12 cellular contexts compared by ENCODE assay signal in the genomic region with DNA sequence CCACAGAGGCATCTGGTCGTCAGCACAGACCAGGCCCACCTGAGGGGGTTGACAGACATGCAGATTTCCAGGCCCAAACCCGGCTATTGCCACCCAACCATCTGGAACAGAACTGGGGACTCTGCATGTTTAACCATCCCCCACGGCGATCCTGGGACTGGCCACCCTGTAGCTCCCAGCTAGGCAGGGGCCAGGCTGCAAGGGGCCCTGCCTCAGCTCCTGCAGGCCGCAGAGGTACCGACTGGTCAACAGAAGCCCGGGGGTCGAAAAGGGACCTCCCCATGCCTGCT.
DNase-seq lines count a peak whose midpoint lies in the region; ATAC-seq and TF ChIP-seq lines count a peak whose summit lies in the region.
"Had no signal": no experiment of that assay in that cellular context is flagged by ENCODE, and none has a peak within 500 bp of the region (broad histone marks: within the 10 kb centered on the region; RNA-seq: fewer than 3 reads in every experiment).

No MANE protein-coding gene starts in this region.

- H4K20me1 ChIP-seq in neural progenitor cell (ENCODE audit: low read depth), result no peaks in the 10 kb centered on the region

- 22 to 28% methylated on average over 8 of the region's 8 CpGs for WGBS in esophagus, 2 donors
- 64% methylated on average over 8 of the region's 8 CpGs; no CpG with 5 or more reads in 1 of the 2 donors for WGBS in transverse colon (ENCODE audit: low coverage in 1 of 2), 2 donors

- peak; percentile 17 for DNase-seq in activated CD4-positive, CD25-positive, alpha-beta regulatory T cell treated with anti-CD3 and anti-CD28 coated beads, Interleukin-2, amount 50 U/mL, for 72 hours
- DNase-seq in neural progenitor cell (ENCODE audit: low spot score) (no peak), transverse colon (no peak), kidney tubule cell (ENCODE audit: low spot score) (no peak), middle frontal gyrus (ENCODE audit: extremely low spot score, low spot score) (no peak), ecto neural progenitor cell (ENCODE audit: low spot score) (no peak)
- DNase-seq: activated T-cell treated with anti-CD3 and anti-CD28 coated beads, Interleukin-2, amount 50 U/mL, for 4 hours; stimulated activated CD4-positive, alpha-beta T cell treated with anti-CD3 and anti-CD28 coated beads, Interleukin-1b, Interleukin-23, amount 100 ng/mL, for 48 hours; stimulated activated naive CD8-positive, alpha-beta T cell treated with anti-CD3 and anti-CD28 coated beads, Interleukin-15, Interleukin-2, amounts not matched to agents 100 U/mL and 50 U/mL, for 24 hours had no signal

- H3K36me3 ChIP-seq in esophagus (ENCODE audit: control insufficient read depth in 2 of 2, insufficient read depth in 2 of 2, low read length in 1 of 2) (no peaks in the 10 kb centered on the region), neural progenitor cell (peaks cover 10% of the 10 kb centered on the region), transverse colon (no peaks in the 10 kb centered on the region)
- H3K36me3 ChIP-seq: neutrophil had no signal

- H3K27ac ChIP-seq in esophagus (ENCODE audit: low read depth in 2 of 2, low read length in 1 of 2) (peak overlapping the region; percentile 52 to 86), neural progenitor cell (peak overlapping the region; percentile 22), transverse colon (peak overlapping the region; percentile 65 to 88 (median 82))
- H3K27ac ChIP-seq: neutrophil had no signal

- peaks cover 55% of the 10 kb centered on the region for H3K4me1 Mint-ChIP-seq in neural progenitor cell

- peak overlapping the region; percentile 53 for H2AFZ ChIP-seq in neural progenitor cell (replicated peaks)

- H3K4me1 ChIP-seq in esophagus (ENCODE audit: control insufficient read depth in 2 of 2, insufficient read depth in 2 of 2, low read length in 1 of 2) (peaks cover 6 to 7% of the 10 kb centered on the region in 2 donors), neural progenitor cell (peaks cover 56% of the 10 kb centered on the region), transverse colon (peaks cover 10 to 37% (median 18%) of the 10 kb centered on the region in 4 donors)

- intact Hi-C loops in transverse colon (cut with DNase I; ENCODE audit: low total_unique reads), result loop anchor here (5.0 kb wide), 1 partner anchor 593 kb away; a partner anchor contains a TSS

- no peak overlapping the region for H3K4me3 Mint-ChIP-seq in neural progenitor cell
- H3K4me3 Mint-ChIP-seq: activated T-cell treated with anti-CD3 and anti-CD28 coated beads, Interleukin-2, amount 50 U/mL, for 4 hours had no signal

- peaks cover 4% of the 10 kb centered on the region for H3K36me3 Mint-ChIP-seq in neural progenitor cell

- TF ChIP-seq POLR2A in transverse colon (IDR thresholded peaks at IDR 0.05), result no peak

- peak overlapping the region; percentile 45 for H3K4me2 ChIP-seq in neural progenitor cell

- H3K9me3 Mint-ChIP-seq in neural progenitor cell, result peaks cover 32% of the 10 kb centered on the region

- peaks cover 56% of the 10 kb centered on the region for H3F3A ChIP-seq in neural progenitor cell (ENCODE audit: low read depth)

- peak overlapping the region; percentile 82 for H3K27ac Mint-ChIP-seq in neural progenitor cell

- no peak overlapping the region for H3K9ac ChIP-seq in neural progenitor cell

- H3K4me3 ChIP-seq in esophagus (ENCODE audit: low read depth in 1 of 2, low read length in 2 of 2) (no peak overlapping the region), neural progenitor cell (no peak overlapping the region), transverse colon (no peak overlapping the region)

- H3K9me3 ChIP-seq in esophagus (ENCODE audit: control insufficient read depth in 2 of 2, insufficient read depth in 1 of 2, low read depth in 1 of 2, low read length in 1 of 2), result peaks cover 0 to 5% of the 10 kb centered on the region in 2 donors
- peaks cover 13% of the 10 kb centered on the region for H3K9me3 ChIP-seq in neural progenitor cell (ENCODE audit: low read depth)
- peaks cover 0 to 4% of the 10 kb centered on the region in 2 donors for H3K9me3 ChIP-seq in transverse colon
- H3K9me3 ChIP-seq: neutrophil had no signal

- ATAC-seq in activated CD4-positive, CD25-positive, alpha-beta regulatory T cell treated with anti-CD3 and anti-CD28 coated beads, Interleukin-2, amount 50 U/mL, for 24 hours, result no peak
- ATAC-seq: activated T-cell treated with anti-CD3 and anti-CD28 coated beads, Interleukin-2, amount 50 U/mL, for 4 hours; stimulated activated naive CD8-positive, alpha-beta T cell treated with anti-CD3 and anti-CD28 coated beads, Interleukin-15, Interleukin-2, amounts not matched to agents 100 U/mL and 50 U/mL, for 24 hours had no signal

- no peaks in the 10 kb centered on the region for H3K79me2 ChIP-seq in neural progenitor cell (ENCODE audit: low read depth)

- TF ChIP-seq EP300 in transverse colon (IDR thresholded peaks at IDR 0.05; ENCODE audit: low read depth), result no peak

- in situ Hi-C loops in transverse colon (cut with MboI; ENCODE audit: low pct_ligation_motif_present in 1 of 4, low pct_unique_long_range_greater_than_20kb in 1 of 4, low sequenced_read_pairs in 3 of 4), result no loop called here

- H3K27me3 ChIP-seq in esophagus (ENCODE audit: control insufficient read depth in 1 of 2, insufficient read depth in 2 of 2, low read length in 2 of 2) (no peaks in the 10 kb centered on the region), neural progenitor cell (peaks cover 6% of the 10 kb centered on the region), transverse colon (peaks cover 35% of the 10 kb centered on the region)

- H3K27me3 Mint-ChIP-seq in neural progenitor cell (ENCODE audit: insufficient read depth, low read depth), result peaks cover 4% of the 10 kb centered on the region

- TF ChIP-seq CTCF in neural progenitor cell (IDR thresholded peaks at IDR 0.05) (no peak), transverse colon (IDR thresholded peaks at IDR 0.05) (no peak)

Comparison
In these comparisons a context has a peak if more than half of its experiments do, and no peak if none do; other contexts are left out.
1. H3K27ac ChIP-seq: peak in every context shown above with its lines; median percentile 82 in transverse colon; 69 in esophagus; 22 in neural progenitor cell.